ENCODE assay signal across 25 cellular contexts in the genomic region with DNA sequence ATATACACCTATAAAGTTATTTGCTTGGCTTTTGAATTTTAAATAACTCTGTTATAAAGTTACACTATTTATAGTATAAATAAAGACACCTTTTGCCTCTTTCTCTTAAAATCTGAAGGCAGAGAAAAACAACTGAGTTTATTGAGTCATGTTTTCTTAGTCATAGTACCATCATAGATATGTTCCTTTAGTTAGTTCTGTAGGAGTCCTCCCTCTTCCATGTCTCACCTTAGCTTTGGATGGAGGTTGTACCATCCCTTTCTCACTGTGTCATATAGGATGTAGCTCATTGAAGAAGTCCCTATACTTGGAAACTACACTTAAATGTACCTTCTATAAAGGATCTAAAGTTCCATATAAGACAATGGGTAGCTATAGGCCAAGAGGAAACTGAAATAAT.
"Had no signal": no experiment of that assay in that cellular context is flagged by ENCODE, and none has a peak within 500 bp of the region (broad histone marks: within the 10 kb centered on the region; RNA-seq: fewer than 3 reads in every experiment).

No MANE protein-coding gene starts in this region.

- ATAC-seq: natural killer cell; psoas muscle; right cardiac atrium; right lobe of liver; stimulated activated effector memory CD8-positive, alpha-beta T cell treated with anti-CD3 and anti-CD28 coated beads, Interleukin-12 subunit alpha, Interleukin-12 subunit beta, amount 100 ng/mL, for 72 hours; stimulated activated naive B cell treated with anti-CD40 and anti-IgM and Interleukin-4, amounts not matched to agents 10 μg/mL and 1 μg/mL and 100 μg/mL, for 72 hours; stimulated activated naive CD8-positive, alpha-beta T cell treated with anti-CD3 and anti-CD28 coated beads, Interleukin-15, amount 100 ng/mL, for 72 hours; stimulated activated naive CD8-positive, alpha-beta T cell treated with anti-CD3 and anti-CD28 coated beads, Interleukin-15, Interleukin-2, amounts not matched to agents 100 U/mL and 50 U/mL, for 24 hours; upper lobe of right lung had no signal

- H3K4me3 ChIP-seq: neural progenitor cell, ovary, psoas muscle, right lobe of liver, sigmoid colon, suprapubic skin, testis, tibial artery, transverse colon, upper lobe of right lung, uterus had no signal

- DNase-seq: natural killer cell; occipital lobe; ovary; posterior cingulate gyrus; psoas muscle; right cardiac atrium; right lobe of liver; sigmoid colon; small intestine; stimulated activated CD4-positive, alpha-beta T cell treated with anti-CD3 and anti-CD28 coated beads, Interleukin-15, amount 100 ng/mL, for 24 hours; stimulated activated CD4-positive, alpha-beta T cell treated with anti-CD3 and anti-CD28 coated beads, Interleukin-2, amount 100 ng/mL, for 24 hours; stimulated activated CD4-positive, alpha-beta T cell treated with anti-CD3 and anti-CD28 coated beads, Interleukin-2, amount 100 ng/mL, for 48 hours; stimulated activated CD4-positive, alpha-beta T cell treated with anti-CD3 and anti-CD28 coated beads, Interleukin-4, amount 100 ng/mL, for 24 hours; stimulated activated naive B cell treated with anti-CD40 and anti-IgM and Interleukin-4, amounts not matched to agents 10 μg/mL and 1 μg/mL and 100 μg/mL, for 72 hours; stimulated activated naive CD8-positive, alpha-beta T cell treated with anti-CD3 and anti-CD28 coated beads, Interleukin-15, amount 100 ng/mL, for 72 hours; stimulated activated naive CD8-positive, alpha-beta T cell treated with anti-CD3 and anti-CD28 coated beads, Interleukin-15, Interleukin-2, amounts not matched to agents 100 U/mL and 50 U/mL, for 24 hours; substantia nigra; testis; tibial artery; transverse colon; upper lobe of right lung; uterus had no signal
